In genomic region chr1:62877579-62877978, GRCh38 we compare ENCODE assay signal across 5 cellular contexts.
TF ChIP-seq lines count a peak whose summit lies in the region.

No MANE protein-coding gene starts in this region.

TF ChIP-seq in HepG2, 621 proteins besides CTCF, POLR2A, EP300 and RAD21 (continues in another document):
- TF ChIP-seq, protein P1, sequence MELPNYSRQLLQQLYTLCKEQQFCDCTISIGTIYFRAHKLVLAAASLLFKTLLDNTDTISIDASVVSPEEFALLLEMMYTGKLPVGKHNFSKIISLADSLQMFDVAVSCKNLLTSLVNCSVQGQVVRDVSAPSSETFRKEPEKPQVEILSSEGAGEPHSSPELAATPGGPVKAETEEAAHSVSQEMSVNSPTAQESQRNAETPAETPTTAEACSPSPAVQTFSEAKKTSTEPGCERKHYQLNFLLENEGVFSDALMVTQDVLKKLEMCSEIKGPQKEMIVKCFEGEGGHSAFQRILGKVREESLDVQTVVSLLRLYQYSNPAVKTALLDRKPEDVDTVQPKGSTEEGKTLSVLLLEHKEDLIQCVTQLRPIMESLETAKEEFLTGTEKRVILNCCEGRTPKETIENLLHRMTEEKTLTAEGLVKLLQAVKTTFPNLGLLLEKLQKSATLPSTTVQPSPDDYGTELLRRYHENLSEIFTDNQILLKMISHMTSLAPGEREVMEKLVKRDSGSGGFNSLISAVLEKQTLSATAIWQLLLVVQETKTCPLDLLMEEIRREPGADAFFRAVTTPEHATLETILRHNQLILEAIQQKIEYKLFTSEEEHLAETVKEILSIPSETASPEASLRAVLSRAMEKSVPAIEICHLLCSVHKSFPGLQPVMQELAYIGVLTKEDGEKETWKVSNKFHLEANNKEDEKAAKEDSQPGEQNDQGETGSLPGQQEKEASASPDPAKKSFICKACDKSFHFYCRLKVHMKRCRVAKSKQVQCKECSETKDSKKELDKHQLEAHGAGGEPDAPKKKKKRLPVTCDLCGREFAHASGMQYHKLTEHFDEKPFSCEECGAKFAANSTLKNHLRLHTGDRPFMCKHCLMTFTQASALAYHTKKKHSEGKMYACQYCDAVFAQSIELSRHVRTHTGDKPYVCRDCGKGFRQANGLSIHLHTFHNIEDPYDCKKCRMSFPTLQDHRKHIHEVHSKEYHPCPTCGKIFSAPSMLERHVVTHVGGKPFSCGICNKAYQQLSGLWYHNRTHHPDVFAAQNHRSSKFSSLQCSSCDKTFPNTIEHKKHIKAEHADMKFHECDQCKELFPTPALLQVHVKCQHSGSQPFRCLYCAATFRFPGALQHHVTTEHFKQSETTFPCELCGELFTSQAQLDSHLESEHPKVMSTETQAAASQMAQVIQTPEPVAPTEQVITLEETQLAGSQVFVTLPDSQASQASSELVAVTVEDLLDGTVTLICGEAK (IDR thresholded peaks at IDR 0.05), result peak; percentile 64; the same call in 1 of the 2 replicates
- TF ChIP-seq, protein P1 (CRISPR knock-in tag; IDR thresholded peaks at IDR 0.05), result no peak

TF ChIP-seq in GM23338, 12 proteins besides CTCF, POLR2A, EP300 and RAD21:
- TF ChIP-seq NANOG (IDR thresholded peaks at IDR 0.05; ENCODE audit: borderline replicate concordance), result no peak

TF ChIP-seq in HEK293T, 16 proteins besides CTCF, POLR2A, EP300 and RAD21:
- TF ChIP-seq PKNOX1 (IDR thresholded peaks at IDR 0.05) (no peak), BHLHE40 (IDR thresholded peaks at IDR 0.05; ENCODE audit: borderline replicate concordance) (no peak), NFRKB (IDR thresholded peaks at IDR 0.05) (no peak), ELF4 (IDR thresholded peaks at IDR 0.05) (peak; percentile 75; the same call in 1 of the 2 replicates), TARDBP (IDR thresholded peaks at IDR 0.05) (no peak)
TF ChIP-seq in HEK293T: peak in this region for 1.

TF ChIP-seq in K562, 482 proteins besides CTCF, POLR2A, EP300 and RAD21 (continues in another document):
- TF ChIP-seq, protein P2, sequence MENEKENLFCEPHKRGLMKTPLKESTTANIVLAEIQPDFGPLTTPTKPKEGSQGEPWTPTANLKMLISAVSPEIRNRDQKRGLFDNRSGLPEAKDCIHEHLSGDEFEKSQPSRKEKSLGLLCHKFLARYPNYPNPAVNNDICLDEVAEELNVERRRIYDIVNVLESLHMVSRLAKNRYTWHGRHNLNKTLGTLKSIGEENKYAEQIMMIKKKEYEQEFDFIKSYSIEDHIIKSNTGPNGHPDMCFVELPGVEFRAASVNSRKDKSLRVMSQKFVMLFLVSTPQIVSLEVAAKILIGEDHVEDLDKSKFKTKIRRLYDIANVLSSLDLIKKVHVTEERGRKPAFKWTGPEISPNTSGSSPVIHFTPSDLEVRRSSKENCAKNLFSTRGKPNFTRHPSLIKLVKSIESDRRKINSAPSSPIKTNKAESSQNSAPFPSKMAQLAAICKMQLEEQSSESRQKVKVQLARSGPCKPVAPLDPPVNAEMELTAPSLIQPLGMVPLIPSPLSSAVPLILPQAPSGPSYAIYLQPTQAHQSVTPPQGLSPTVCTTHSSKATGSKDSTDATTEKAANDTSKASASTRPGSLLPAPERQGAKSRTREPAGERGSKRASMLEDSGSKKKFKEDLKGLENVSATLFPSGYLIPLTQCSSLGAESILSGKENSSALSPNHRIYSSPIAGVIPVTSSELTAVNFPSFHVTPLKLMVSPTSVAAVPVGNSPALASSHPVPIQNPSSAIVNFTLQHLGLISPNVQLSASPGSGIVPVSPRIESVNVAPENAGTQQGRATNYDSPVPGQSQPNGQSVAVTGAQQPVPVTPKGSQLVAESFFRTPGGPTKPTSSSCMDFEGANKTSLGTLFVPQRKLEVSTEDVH (IDR thresholded peaks at IDR 0.05; ENCODE audit: low read depth, partially characterized antibody), result no peak

TF ChIP-seq in WTC11, 78 proteins besides CTCF, POLR2A, EP300 and RAD21:
- TF ChIP-seq PRRX2 (CRISPR knock-in tag; IDR thresholded peaks at IDR 0.05), result no peak
- TF ChIP-seq, protein P3, sequence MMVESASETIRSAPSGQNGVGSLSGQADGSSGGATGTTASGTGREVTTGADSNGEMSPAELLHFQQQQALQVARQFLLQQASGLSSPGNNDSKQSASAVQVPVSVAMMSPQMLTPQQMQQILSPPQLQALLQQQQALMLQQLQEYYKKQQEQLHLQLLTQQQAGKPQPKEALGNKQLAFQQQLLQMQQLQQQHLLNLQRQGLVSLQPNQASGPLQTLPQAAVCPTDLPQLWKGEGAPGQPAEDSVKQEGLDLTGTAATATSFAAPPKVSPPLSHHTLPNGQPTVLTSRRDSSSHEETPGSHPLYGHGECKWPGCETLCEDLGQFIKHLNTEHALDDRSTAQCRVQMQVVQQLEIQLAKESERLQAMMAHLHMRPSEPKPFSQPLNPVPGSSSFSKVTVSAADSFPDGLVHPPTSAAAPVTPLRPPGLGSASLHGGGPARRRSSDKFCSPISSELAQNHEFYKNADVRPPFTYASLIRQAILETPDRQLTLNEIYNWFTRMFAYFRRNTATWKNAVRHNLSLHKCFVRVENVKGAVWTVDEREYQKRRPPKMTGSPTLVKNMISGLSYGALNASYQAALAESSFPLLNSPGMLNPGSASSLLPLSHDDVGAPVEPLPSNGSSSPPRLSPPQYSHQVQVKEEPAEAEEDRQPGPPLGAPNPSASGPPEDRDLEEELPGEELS (CRISPR knock-in tag; IDR thresholded peaks at IDR 0.05), result no peak
- TF ChIP-seq GABPB1 (CRISPR knock-in tag; IDR thresholded peaks at IDR 0.05), result no peak
- TF ChIP-seq, protein P4, sequence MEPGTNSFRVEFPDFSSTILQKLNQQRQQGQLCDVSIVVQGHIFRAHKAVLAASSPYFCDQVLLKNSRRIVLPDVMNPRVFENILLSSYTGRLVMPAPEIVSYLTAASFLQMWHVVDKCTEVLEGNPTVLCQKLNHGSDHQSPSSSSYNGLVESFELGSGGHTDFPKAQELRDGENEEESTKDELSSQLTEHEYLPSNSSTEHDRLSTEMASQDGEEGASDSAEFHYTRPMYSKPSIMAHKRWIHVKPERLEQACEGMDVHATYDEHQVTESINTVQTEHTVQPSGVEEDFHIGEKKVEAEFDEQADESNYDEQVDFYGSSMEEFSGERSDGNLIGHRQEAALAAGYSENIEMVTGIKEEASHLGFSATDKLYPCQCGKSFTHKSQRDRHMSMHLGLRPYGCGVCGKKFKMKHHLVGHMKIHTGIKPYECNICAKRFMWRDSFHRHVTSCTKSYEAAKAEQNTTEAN (CRISPR knock-in tag; IDR thresholded peaks at IDR 0.05), result no peak
- no peak for TF ChIP-seq SMAD3 (CRISPR knock-in tag; IDR thresholded peaks at IDR 0.05; ENCODE audit: borderline replicate concordance)
- TF ChIP-seq, protein P5, sequence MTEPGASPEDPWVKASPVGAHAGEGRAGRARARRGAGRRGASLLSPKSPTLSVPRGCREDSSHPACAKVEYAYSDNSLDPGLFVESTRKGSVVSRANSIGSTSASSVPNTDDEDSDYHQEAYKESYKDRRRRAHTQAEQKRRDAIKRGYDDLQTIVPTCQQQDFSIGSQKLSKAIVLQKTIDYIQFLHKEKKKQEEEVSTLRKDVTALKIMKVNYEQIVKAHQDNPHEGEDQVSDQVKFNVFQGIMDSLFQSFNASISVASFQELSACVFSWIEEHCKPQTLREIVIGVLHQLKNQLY (CRISPR knock-in tag; IDR thresholded peaks at IDR 0.05), result no peak
- no peak for TF ChIP-seq IRF1 (CRISPR knock-in tag; IDR thresholded peaks at IDR 0.05)
- no peak for TF ChIP-seq NFE2L1 (CRISPR knock-in tag; IDR thresholded peaks at IDR 0.05)
TF ChIP-seq in WTC11: peak in this region for 0.
